In genomic region chr6:44525761-44526351, GRCh38 we compare ENCODE assay signal across 30 cellular contexts.
"Had no signal": no experiment of that assay in that cellular context is flagged by ENCODE, and none has a peak within 500 bp of the region (broad histone marks: within the 10 kb centered on the region; RNA-seq: fewer than 3 reads in every experiment).

No MANE protein-coding gene starts in this region.

- H3K36me3 ChIP-seq: left lung, lower lobe of right lung, neural progenitor cell, neutrophil, ovary, right atrium auricular region, right lobe of liver, tibial nerve, upper lobe of left lung, vagina had no signal

- H3K36me3 Mint-ChIP-seq: neural progenitor cell had no signal

- H3K27ac ChIP-seq: left lung, lower lobe of right lung, neural progenitor cell, neutrophil, ovary, right atrium auricular region, right lobe of liver, tibial nerve, upper lobe of left lung, vagina had no signal

- H3K27ac Mint-ChIP-seq: immature natural killer cell; mesothelial cell of epicardium; naive B cell; natural killer cell; nephron progenitor cell; neural progenitor cell; progenitor cell of endocrine pancreas; stimulated activated memory B cell treated with anti-CD40 and anti-IgM and Interleukin-4, amounts not matched to agents 10 μg/mL and 1 μg/mL and 100 μg/mL, for 72 hours had no signal

- H3K4me3 Mint-ChIP-seq: immature natural killer cell; mesothelial cell of epicardium; naive B cell; natural killer cell; nephron progenitor cell; neural progenitor cell; stimulated activated memory B cell treated with anti-CD40 and anti-IgM and Interleukin-4, amounts not matched to agents 10 μg/mL and 1 μg/mL and 100 μg/mL, for 72 hours had no signal

- ATAC-seq: left colon; left lung; natural killer cell; right lobe of liver; stimulated activated memory B cell treated with anti-CD40 and anti-IgM and Interleukin-4, amounts not matched to agents 10 μg/mL and 1 μg/mL and 100 μg/mL, for 72 hours; stimulated activated naive CD8-positive, alpha-beta T cell treated with anti-CD3 and anti-CD28 coated beads, Interleukin-15, amount 100 ng/mL, for 72 hours had no signal

- H3K4me1 ChIP-seq: left lung, lower lobe of right lung, right atrium auricular region, right lobe of liver, tibial nerve, upper lobe of left lung, vagina had no signal

- H3K4me3 ChIP-seq: left lung, lower lobe of right lung, neural progenitor cell, ovary, right atrium auricular region, right lobe of liver, smooth muscle cell, tibial nerve, upper lobe of left lung, vagina had no signal

- H3K4me1 Mint-ChIP-seq: stimulated activated memory B cell treated with anti-CD40 and anti-IgM and Interleukin-4, amounts not matched to agents 10 μg/mL and 1 μg/mL and 100 μg/mL, for 72 hours had no signal

- DNase-seq: hippocampal formation; immature natural killer cell; kidney; left colon; left lung; lower lobe of right lung; mesendoderm; naive B cell; natural killer cell; nephron progenitor cell; occipital lobe; ovary; right lobe of liver; stimulated activated CD4-positive, alpha-beta T cell treated with anti-CD3 and anti-CD28 coated beads, Interleukin-1b, Interleukin-23, amount 100 ng/mL, for 48 hours; stimulated activated CD4-positive, alpha-beta T cell treated with anti-CD3 and anti-CD28 coated beads, Interleukin-2, amount 100 ng/mL, for 48 hours; stimulated activated CD4-positive, alpha-beta T cell treated with anti-CD3 and anti-CD28 coated beads, Interleukin-4, amount 100 ng/mL, for 4 hours; stimulated activated CD8-positive, alpha-beta memory T cell treated with anti-CD3 and anti-CD28 coated beads, Interleukin-4, amount 100 ng/mL, for 48 hours; stimulated activated naive CD4-positive, alpha-beta T cell treated with Interleukin-2 at 50 U/mL for 16 hours; stimulated activated naive CD8-positive, alpha-beta T cell treated with anti-CD3 and anti-CD28 coated beads, Interleukin-15, amount 100 ng/mL, for 72 hours; substantia nigra had no signal

- H3K27me3 ChIP-seq: neural progenitor cell, ovary, right atrium auricular region, right lobe of liver, tibial nerve, upper lobe of left lung, vagina had no signal

- H3K9me3 ChIP-seq: left lung, lower lobe of right lung, neutrophil, ovary, right lobe of liver, vagina had no signal
